In the genomic region with DNA sequence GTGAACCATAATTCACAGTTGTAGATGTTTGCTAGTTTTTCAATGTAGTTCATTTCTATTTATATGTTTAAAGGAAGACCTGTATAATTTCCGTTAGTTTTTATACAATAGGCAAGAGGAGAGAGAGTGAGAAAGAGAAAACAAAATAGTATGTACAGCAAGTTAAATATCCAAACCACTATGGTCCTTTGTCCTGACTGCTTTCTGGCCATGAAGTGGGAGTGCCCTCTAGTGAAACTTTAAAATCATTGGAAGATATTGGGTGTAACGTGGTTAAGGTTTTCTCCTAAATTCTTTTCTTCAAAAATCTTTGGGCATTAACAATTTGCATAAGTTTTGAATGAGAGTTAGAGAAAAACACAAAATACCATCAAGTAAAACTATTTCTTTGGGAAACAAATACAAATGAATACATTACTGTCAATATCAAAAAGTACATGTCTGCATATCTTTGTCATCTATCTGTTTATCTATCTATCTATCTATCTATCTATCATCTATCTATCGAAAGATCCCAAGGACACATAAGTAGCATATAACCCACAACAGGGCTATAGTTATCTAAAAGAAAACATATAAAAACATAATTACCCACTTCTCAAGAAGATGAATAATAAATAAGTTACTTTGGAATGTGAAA, we compare ENCODE assay signal across 8 cellular contexts.
DNase-seq lines count a peak whose midpoint lies in the region; ATAC-seq and TF ChIP-seq lines count a peak whose summit lies in the region.

No MANE protein-coding gene starts in this region.

- TF ChIP-seq RAD21 in Ishikawa (IDR thresholded peaks at IDR 0.05; ENCODE audit: low read depth), result peak; percentile 75

- no peak overlapping the region for H3K4me3 Mint-ChIP-seq in activated CD8-positive, alpha-beta T cell treated with anti-CD3 and anti-CD28 coated beads for 36 hours

- intact Hi-C loops in Panc1 (cut with micrococcal nuclease; ENCODE audit: unreplicated experiment), result loop anchor here (1.0 to 5.0 kb wide), 2 partner anchors 291 to 549 kb away; no protein-coding TSS in a partner anchor
- intact Hi-C loops in activated CD8-positive, alpha-beta T cell treated with anti-CD3 and anti-CD28 coated beads for 36 hours (cut with micrococcal nuclease), result no loop called here

- no peak overlapping the region for H3K27ac Mint-ChIP-seq in activated CD8-positive, alpha-beta T cell treated with anti-CD3 and anti-CD28 coated beads for 36 hours

- H3K9me3 ChIP-seq in Panc1 (ENCODE audit: control insufficient read depth, insufficient read depth, low read depth, low read length), result no peaks in the 10 kb centered on the region

- POLR2A ChIA-PET in Panc1 (lab: Charles Lee), result no interaction called here
- POLR2A ChIA-PET in activated CD8-positive, alpha-beta T cell treated with anti-CD3 and anti-CD28 coated beads for 36 hours (lab: Charles Lee), result no interaction called here

- H3K27me3 ChIP-seq in Panc1 (ENCODE audit: control insufficient read depth, insufficient read depth, low read length) (0 out of 2 replicates have a peak, but pooled peaks cover under 1% of the 10 kb centered on the region), foreskin keratinocyte (no peaks in the 10 kb centered on the region)

- DNase-seq in Caki2 (ENCODE audit: low read depth), result peak; percentile 30
- peak; percentile 28 for DNase-seq in Panc1 (ENCODE audit: low read depth, low spot score)
- DNase-seq in foreskin keratinocyte, result peak in 1 of 2 donors; percentile 32
- DNase-seq in superior temporal gyrus (ENCODE audit: extremely low spot score), result peak; percentile 90
- DNase-seq in hepatic stellate cell (ENCODE audit: low spot score), result no peak
- no peak for DNase-seq in activated CD8-positive, alpha-beta T cell treated with anti-CD3 and anti-CD28 coated beads for 36 hours

- in situ Hi-C loops in Caki2 (cut with HindIII; ENCODE audit: low pct_unique_long_range_greater_than_20kb, low sequenced_read_pairs), result no loop called here
- in situ Hi-C loops in Panc1 (cut with HindIII; ENCODE audit: low pct_unique_long_range_greater_than_20kb, low sequenced_read_pairs), result no loop called here

- H3K4me3 ChIP-seq in Panc1 (ENCODE audit: low read depth in 2 of 2, low read length in 2 of 2), result no peak overlapping the region

- TF ChIP-seq EP300 in Ishikawa (IDR thresholded peaks at IDR 0.05; ENCODE audit: borderline replicate concordance), result no peak

- H3K27ac ChIP-seq in Panc1 (ENCODE audit: low read length) (no peak overlapping the region), foreskin keratinocyte (no peak overlapping the region)

- TF ChIP-seq CTCF in Panc1 (IDR thresholded peaks at IDR 0.05) (peak; percentile 81; the same call in 1 of the 2 replicates), foreskin keratinocyte (conservative IDR thresholded peaks at IDR 0.05) (peak; percentile 93)
- TF ChIP-seq CTCF in activated CD8-positive, alpha-beta T cell treated with anti-CD3 and anti-CD28 coated beads for 36 hours (IDR thresholded peaks at IDR 0.05), result no peak

- H3K4me1 ChIP-seq in Panc1 (ENCODE audit: control insufficient read depth, insufficient read depth, low read length) (no peaks in the 10 kb centered on the region), foreskin keratinocyte (no peaks in the 10 kb centered on the region)

- CTCF ChIA-PET in Panc1 (lab: Charles Lee), result no interaction called here
- CTCF ChIA-PET in activated CD8-positive, alpha-beta T cell treated with anti-CD3 and anti-CD28 coated beads for 36 hours (lab: Charles Lee), result no interaction called here

- ATAC-seq in Panc1 (peak; percentile 78), foreskin keratinocyte (peak; percentile 60), HG03196 (IDR thresholded peaks at IDR 0.05; ENCODE audit: unreplicated experiment) (no peak)
- no peak for ATAC-seq in activated CD8-positive, alpha-beta T cell treated with anti-CD3 and anti-CD28 coated beads for 36 hours

- H3K36me3 Mint-ChIP-seq in activated CD8-positive, alpha-beta T cell treated with anti-CD3 and anti-CD28 coated beads for 36 hours (ENCODE audit: low read depth), result no peaks in the 10 kb centered on the region

- no peaks in the 10 kb centered on the region for H3K9me3 Mint-ChIP-seq in activated CD8-positive, alpha-beta T cell treated with anti-CD3 and anti-CD28 coated beads for 36 hours

- no peaks in the 10 kb centered on the region for H3K4me1 Mint-ChIP-seq in activated CD8-positive, alpha-beta T cell treated with anti-CD3 and anti-CD28 coated beads for 36 hours (ENCODE audit: low read depth)

- no TSS peak for BruUV-seq in Panc1 (replicated peaks; lab: Mats Ljungman, UMichigan)

- no peaks in the 10 kb centered on the region for H3K36me3 ChIP-seq in Panc1 (ENCODE audit: control insufficient read depth, insufficient read depth, low read length)

- peaks cover 10% of the 10 kb centered on the region for H3K27me3 Mint-ChIP-seq in activated CD8-positive, alpha-beta T cell treated with anti-CD3 and anti-CD28 coated beads for 36 hours

TF ChIP-seq in Ishikawa, 13 proteins besides CTCF, POLR2A, EP300 and RAD21:
- TF ChIP-seq CEBPB (IDR thresholded peaks at IDR 0.05) (no peak), TCF12 (IDR thresholded peaks at IDR 0.05; ENCODE audit: low read depth) (no peak), YY1 (IDR thresholded peaks at IDR 0.05; ENCODE audit: low read depth) (no peak), ZBTB7A (IDR thresholded peaks at IDR 0.05; ENCODE audit: low read depth) (no peak), REST (IDR thresholded peaks at IDR 0.05; ENCODE audit: low read depth) (no peak), NFIC (IDR thresholded peaks at IDR 0.05) (no peak)

Comparison
In these comparisons a context has a peak if more than half of its experiments do, and no peak if none do; other contexts are left out.
1. DNase-seq: peak in Caki2 (single experiment), Panc1 (single experiment) and superior temporal gyrus (single experiment); none in hepatic stellate cell (single experiment) and activated CD8-positive, alpha-beta T cell treated with anti-CD3 and anti-CD28 coated beads for 36 hours (single experiment).
2. ATAC-seq: peak in Panc1 (single experiment) and foreskin keratinocyte (single experiment); none in HG03196 (single experiment) and activated CD8-positive, alpha-beta T cell treated with anti-CD3 and anti-CD28 coated beads for 36 hours (single experiment).